Comparison of ENCODE assay signal across 24 cellular contexts in genomic region chr6:35907750-35908149, GRCh38.
"Had no signal": no experiment of that assay in that cellular context is flagged by ENCODE, and none has a peak within 500 bp of the region (broad histone marks: within the 10 kb centered on the region; RNA-seq: fewer than 3 reads in every experiment).

No MANE protein-coding gene starts in this region.

- H3K4me3 ChIP-seq: breast epithelium, esophagus muscularis mucosa, left ventricle myocardium inferior, prostate gland, thoracic aorta, upper lobe of right lung had no signal

- H3K27me3 ChIP-seq: breast epithelium, esophagus muscularis mucosa, spleen, upper lobe of right lung had no signal

- H3K4me1 ChIP-seq: breast epithelium, esophagus muscularis mucosa, left ventricle myocardium inferior, prostate gland, upper lobe of right lung had no signal

- FAIRE-seq: colon, frontal cortex had no signal

- H3K27ac ChIP-seq: breast epithelium, esophagus muscularis mucosa, left ventricle myocardium inferior, prostate gland, thoracic aorta, upper lobe of right lung, WERI-Rb-1 had no signal

- H3K27me3 Mint-ChIP-seq: activated naive CD8-positive, alpha-beta T cell; activated T-cell treated with anti-CD3 and anti-CD28 coated beads, Interleukin-2, amount 50 U/mL, for 24 hours; activated T-helper 17 cell treated with anti-CD3 and anti-CD28 coated beads, Interleukin-2, amount 50 U/mL, for 72 hours; central memory CD8-positive, alpha-beta T cell; naive thymus-derived CD8-positive, alpha-beta T cell; T-helper 17 cell had no signal

- H3K36me3 ChIP-seq: breast epithelium, prostate gland, thoracic aorta, upper lobe of right lung had no signal

- ATAC-seq: activated T-helper 17 cell treated with anti-CD3 and anti-CD28 coated beads, Interleukin-2, amount 50 U/mL, for 72 hours; naive thymus-derived CD8-positive, alpha-beta T cell; T-helper 17 cell; upper lobe of right lung had no signal

- H3K27ac Mint-ChIP-seq: activated naive CD8-positive, alpha-beta T cell; activated T-cell treated with anti-CD3 and anti-CD28 coated beads, Interleukin-2, amount 50 U/mL, for 24 hours; activated T-helper 17 cell treated with anti-CD3 and anti-CD28 coated beads, Interleukin-2, amount 50 U/mL, for 72 hours; mesothelial cell of epicardium; T-helper 17 cell had no signal

- DNase-seq: activated CD4-positive, alpha-beta T cell treated with anti-CD3 and anti-CD28 coated beads for 1 hour; activated naive CD4-positive, alpha-beta T cell; activated T-cell treated with anti-CD3 and anti-CD28 coated beads, Interleukin-2, amount 50 U/mL, for 24 hours; amniotic stem cell; effector memory CD4-positive, alpha-beta T cell; hypothalamus; left ventricle myocardium inferior; naive thymus-derived CD8-positive, alpha-beta T cell; spleen; stimulated activated CD4-positive, alpha-beta T cell treated with anti-CD3 and anti-CD28 coated beads, Interleukin-4, amount 100 ng/mL, for 1 hour; stimulated activated naive CD4-positive, alpha-beta T cell treated with Interleukin-2 at 50 U/mL for 16 hours; T-helper 17 cell; upper lobe of right lung; WERI-Rb-1 had no signal

- H3K4me3 Mint-ChIP-seq: activated naive CD8-positive, alpha-beta T cell; activated T-cell treated with anti-CD3 and anti-CD28 coated beads, Interleukin-2, amount 50 U/mL, for 24 hours; activated T-helper 17 cell treated with anti-CD3 and anti-CD28 coated beads, Interleukin-2, amount 50 U/mL, for 72 hours; central memory CD8-positive, alpha-beta T cell; mesothelial cell of epicardium; naive thymus-derived CD8-positive, alpha-beta T cell; T-helper 17 cell had no signal

- H3K9me3 ChIP-seq: esophagus muscularis mucosa, prostate gland, thoracic aorta, upper lobe of right lung had no signal
